29 cellular contexts compared by ENCODE assay signal in genomic region chr3:121269389-121269788, GRCh38.
"Had no signal": no experiment of that assay in that cellular context is flagged by ENCODE, and none has a peak within 500 bp of the region (broad histone marks: within the 10 kb centered on the region; RNA-seq: fewer than 3 reads in every experiment).

No MANE protein-coding gene starts in this region.

- ATAC-seq: activated CD4-positive, CD25-positive, alpha-beta regulatory T cell treated with anti-CD3 and anti-CD28 coated beads, Interleukin-2, amount 50 U/mL, for 24 hours; heart left ventricle; naive thymus-derived CD4-positive, alpha-beta T cell; sciatic nerve; stimulated activated effector memory CD8-positive, alpha-beta T cell treated with anti-CD3 and anti-CD28 coated beads, Interleukin-12 subunit alpha, Interleukin-12 subunit beta, amount 100 ng/mL, for 72 hours had no signal

- H3K27me3 ChIP-seq: brain microvascular endothelial cell, heart left ventricle, ovary, upper lobe of left lung, vagina had no signal

- H3K9me3 ChIP-seq: upper lobe of left lung, vagina had no signal

- H3K4me3 Mint-ChIP-seq: activated CD4-positive, alpha-beta memory T cell treated with anti-CD3 and anti-CD28 coated beads, Interleukin-2, amount 10 ng/mL, durations not matched to agents 7 days and 5 days; activated T-cell treated with anti-CD3 and anti-CD28 coated beads, Interleukin-2, amount 50 U/mL, for 24 hours; immature natural killer cell; memory B cell; naive thymus-derived CD4-positive, alpha-beta T cell; stimulated activated effector memory CD8-positive, alpha-beta T cell treated with anti-CD3 and anti-CD28 coated beads, Interleukin-12 subunit alpha, Interleukin-12 subunit beta, amount 100 ng/mL, for 72 hours; stimulated activated naive CD8-positive, alpha-beta T cell treated with anti-CD3 and anti-CD28 coated beads, Interleukin-15, Interleukin-2, amounts not matched to agents 100 ng/mL and 50 ng/mL, for 24 hours had no signal

- H3K27ac ChIP-seq: brain microvascular endothelial cell, heart left ventricle, ovary, skin epidermis, upper lobe of left lung, vagina, WERI-Rb-1 had no signal

- DNase-seq: activated CD4-positive, alpha-beta memory T cell treated with anti-CD3 and anti-CD28 coated beads, Interleukin-2, amount 10 ng/mL, durations not matched to agents 7 days and 5 days; activated CD4-positive, alpha-beta T cell treated with anti-CD3 and anti-CD28 coated beads for 48 hours; activated CD8-positive, alpha-beta memory T cell treated with anti-CD3 and anti-CD28 coated beads, Interleukin-2, amount 50 U/mL, for 48 hours; activated gamma-delta T cell treated with Interleukin-2 at 50 U/mL for 16 hours; activated naive CD4-positive, alpha-beta T cell treated with anti-CD3 and anti-CD28 coated beads, Interleukin-2, amount 50 U/mL, for 16 hours; activated T-cell treated with anti-CD3 and anti-CD28 coated beads, Interleukin-2, amount 50 U/mL, for 24 hours; amniotic stem cell; brain microvascular endothelial cell; cortex of kidney; heart left ventricle; hypothalamus; immature natural killer cell; midbrain; naive thymus-derived CD4-positive, alpha-beta T cell; ovary; retina; stimulated activated CD4-positive, alpha-beta T cell treated with anti-CD3 and anti-CD28 coated beads, Interleukin-12 subunit alpha, Interleukin-12 subunit beta, amount 100 ng/mL, for 4 hours; stimulated activated CD4-positive, alpha-beta T cell treated with anti-CD3 and anti-CD28 coated beads, Interleukin-4, amount 100 ng/mL, for 24 hours; T-helper 9 cell; upper lobe of left lung; WERI-Rb-1 had no signal

- H3K4me3 ChIP-seq: heart left ventricle, ovary, skin epidermis, upper lobe of left lung, vagina had no signal

- H3K36me3 Mint-ChIP-seq: immature natural killer cell; naive thymus-derived CD4-positive, alpha-beta T cell; stimulated activated effector memory CD8-positive, alpha-beta T cell treated with anti-CD3 and anti-CD28 coated beads, Interleukin-12 subunit alpha, Interleukin-12 subunit beta, amount 100 ng/mL, for 72 hours had no signal

- H3K36me3 ChIP-seq: brain microvascular endothelial cell, heart left ventricle, ovary, upper lobe of left lung, vagina, WERI-Rb-1 had no signal

- H3K4me1 Mint-ChIP-seq: activated CD4-positive, alpha-beta memory T cell treated with anti-CD3 and anti-CD28 coated beads, Interleukin-2, amount 10 ng/mL, durations not matched to agents 7 days and 5 days; immature natural killer cell; memory B cell; naive thymus-derived CD4-positive, alpha-beta T cell; stimulated activated effector memory CD8-positive, alpha-beta T cell treated with anti-CD3 and anti-CD28 coated beads, Interleukin-12 subunit alpha, Interleukin-12 subunit beta, amount 100 ng/mL, for 72 hours had no signal

- H3K27me3 Mint-ChIP-seq: activated CD4-positive, alpha-beta memory T cell treated with anti-CD3 and anti-CD28 coated beads, Interleukin-2, amount 10 ng/mL, durations not matched to agents 7 days and 5 days; activated T-cell treated with anti-CD3 and anti-CD28 coated beads, Interleukin-2, amount 50 U/mL, for 24 hours; memory B cell; naive thymus-derived CD4-positive, alpha-beta T cell; progenitor cell of endocrine pancreas; stimulated activated naive CD8-positive, alpha-beta T cell treated with anti-CD3 and anti-CD28 coated beads, Interleukin-15, Interleukin-2, amounts not matched to agents 100 ng/mL and 50 ng/mL, for 24 hours had no signal

- H3K27ac Mint-ChIP-seq: activated CD4-positive, alpha-beta memory T cell treated with anti-CD3 and anti-CD28 coated beads, Interleukin-2, amount 10 ng/mL, durations not matched to agents 7 days and 5 days; activated T-cell treated with anti-CD3 and anti-CD28 coated beads, Interleukin-2, amount 50 U/mL, for 24 hours; immature natural killer cell; memory B cell; naive thymus-derived CD4-positive, alpha-beta T cell; progenitor cell of endocrine pancreas; stimulated activated effector memory CD8-positive, alpha-beta T cell treated with anti-CD3 and anti-CD28 coated beads, Interleukin-12 subunit alpha, Interleukin-12 subunit beta, amount 100 ng/mL, for 72 hours; stimulated activated naive CD8-positive, alpha-beta T cell treated with anti-CD3 and anti-CD28 coated beads, Interleukin-15, Interleukin-2, amounts not matched to agents 100 ng/mL and 50 ng/mL, for 24 hours had no signal

- H3K4me1 ChIP-seq: heart left ventricle, upper lobe of left lung, vagina had no signal
